ENCODE assay signal across 8 cellular contexts in the genomic region with DNA sequence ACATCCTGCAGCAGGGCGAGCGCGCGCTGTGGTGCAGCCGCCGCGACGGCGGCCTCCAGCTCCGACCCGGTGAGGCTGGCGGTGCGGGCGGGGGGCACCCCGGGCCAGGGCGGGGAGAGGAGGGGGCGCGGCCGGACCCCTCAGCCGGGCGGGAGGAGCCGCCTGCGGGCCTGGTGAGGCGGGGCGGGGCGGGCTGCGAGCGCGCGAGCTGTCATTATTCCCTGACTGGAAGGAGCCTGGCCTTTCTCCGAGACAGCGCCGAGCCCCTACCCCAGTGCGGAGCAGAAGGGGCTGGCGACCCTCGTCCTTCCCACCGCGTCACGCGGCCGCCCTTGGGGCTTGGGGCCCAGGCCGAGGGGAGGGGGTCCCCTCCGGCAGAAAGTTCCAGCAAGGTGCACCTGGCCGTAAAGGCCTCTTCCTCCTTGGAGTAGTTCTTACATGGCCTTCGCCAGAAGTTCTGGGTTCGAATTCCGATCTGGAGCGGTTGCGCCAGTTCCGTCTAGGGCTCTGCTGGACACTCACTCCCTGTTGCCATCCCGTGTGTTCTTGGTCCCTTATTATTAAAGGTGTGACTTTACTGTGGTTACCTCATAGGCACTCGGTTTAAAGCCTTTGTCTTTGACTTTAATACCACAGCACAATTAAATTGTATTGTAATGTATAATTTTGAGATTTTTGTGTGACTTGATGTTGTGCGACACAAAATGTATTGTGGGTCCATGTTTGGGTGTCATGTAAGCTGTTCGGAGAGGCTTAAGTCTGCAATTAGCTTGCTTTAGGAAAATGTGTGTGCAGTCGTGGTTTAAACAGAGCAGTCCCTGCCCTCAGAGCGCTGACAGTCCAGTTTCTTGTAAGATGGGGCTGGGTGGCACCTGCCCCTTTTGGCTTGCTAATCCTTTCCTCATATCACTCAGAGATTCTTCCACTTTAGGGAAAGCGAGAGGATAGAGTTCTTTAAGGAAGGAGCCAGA. TPM values are rescaled to one million over a fixed set of nuclear protein-coding genes. Genes with fewer than 3 reads are reported as not detected.
A peak's percentile ranks its signal among the peaks of the same experiment; 100 is the strongest.
DNase-seq lines count a peak whose midpoint lies in the region; ATAC-seq, FAIRE-seq and TF ChIP-seq lines count a peak whose summit lies in the region.

No MANE protein-coding gene starts in this region.

- CTCF ChIA-PET in HEK293T (lab: Yijun Ruan, JAX): interaction anchor here (0.9 to 1.7 kb wide), 3 partner anchors 11 to 40 kb away, joined by 3 to 9 read pairs (median 3); no protein-coding TSS in a partner anchor

- no peaks in the 10 kb centered on the region for H3K9me3 ChIP-seq in fibroblast of lung (ENCODE audit: control insufficient read depth, insufficient read depth, low read depth, low read length)
- no peaks in the 10 kb centered on the region for H3K9me3 ChIP-seq in pancreas

- peaks cover 5% of the 10 kb centered on the region for H3K79me2 ChIP-seq in fibroblast of lung (ENCODE audit: control insufficient read depth, insufficient read depth, low read length)

- H3K9ac ChIP-seq in fibroblast of lung (ENCODE audit: insufficient read depth, low read length): peak overlapping the region; percentile 58

- H3K36me3 ChIP-seq in fibroblast of lung (ENCODE audit: control insufficient read depth, insufficient read depth, low read length) (no peaks in the 10 kb centered on the region), pancreas (no peaks in the 10 kb centered on the region)

- no peak for FAIRE-seq in pancreas (lab: Jason Lieb, UNC)

- intact Hi-C loops in pancreas (cut with DNase I): no loop called here

- H3K27ac ChIP-seq in fibroblast of lung (ENCODE audit: insufficient read depth, low read length) (peak overlapping the region; percentile 34), pancreas (peak overlapping the region; percentile 49 to 82 (median 70))

- H3K27me3 ChIP-seq in fibroblast of lung (ENCODE audit: control insufficient read depth, insufficient read depth, low read length) (no peaks in the 10 kb centered on the region), pancreas (no peaks in the 10 kb centered on the region)

- H4K20me1 ChIP-seq in fibroblast of lung (ENCODE audit: control insufficient read depth, extremely low read depth, insufficient read depth, low read length): no peaks in the 10 kb centered on the region

- H3K4me1 ChIP-seq in fibroblast of lung (ENCODE audit: control insufficient read depth, extremely low read depth, insufficient read depth, low read length): peaks cover 8% of the 10 kb centered on the region
- peaks cover 0 to 6% (median 3%) of the 10 kb centered on the region in 3 donors for H3K4me1 ChIP-seq in pancreas

- in situ Hi-C loops in ACHN (cut with HindIII; ENCODE audit: low pct_ligation_motif_present, low pct_unique_long_range_greater_than_20kb, low sequenced_read_pairs): no loop called here

- TF ChIP-seq CTCF in fibroblast of lung (conservative IDR thresholded peaks at IDR 0.05 in 1 of 2, IDR thresholded peaks at IDR 0.05 in 1 of 2; ENCODE audit: low read depth in 1 of 2, low read length in 2 of 2) (no peak), pancreas (IDR thresholded peaks at IDR 0.05) (no peak)

- H3K4me3 ChIP-seq in fibroblast of lung (replicated peaks in 1 of 4; ENCODE audit: control extremely low read depth in 1 of 4, insufficient read depth in 1 of 4, low read depth in 3 of 4, low read length in 4 of 4) (peak overlapping the region; percentile 62 to 81 (median 78)), pancreas (peak overlapping the region; percentile 76 to 91 (median 84))

- DNase-seq in ACHN (peak; percentile 13), HEK293T (ENCODE audit: extremely low spot score) (peak; percentile 68), fibroblast of lung (ENCODE audit: low read depth in 2 of 2) (no peak), pancreas (peak in 2 of 6 donors; percentile 60 to 80)
- peak; percentile 40 to 43 for DNase-seq in activated CD4-positive, alpha-beta T cell treated with anti-CD3 and anti-CD28 coated beads for 4 hours

- ATAC-seq in pancreas: peak; percentile 4 to 35 (median 19)
- ATAC-seq in HG03175 (IDR thresholded peaks at IDR 0.05; ENCODE audit: unreplicated experiment): no peak
- no peak for ATAC-seq in GM21367 (IDR thresholded peaks at IDR 0.05; ENCODE audit: unreplicated experiment)
- no peak for ATAC-seq in HG03025 (IDR thresholded peaks at IDR 0.05; ENCODE audit: low FRiP score, unreplicated experiment)

- H3K4me2 ChIP-seq in fibroblast of lung (ENCODE audit: extremely low read depth, insufficient read depth, low read length): peak overlapping the region; percentile 84

- POLR2A ChIA-PET in HEK293T (lab: Yijun Ruan, JAX): interaction anchor here (0.6 to 3.7 kb wide), 20 partner anchors 8 to 171 kb away, joined by 3 to 37 read pairs (median 6); a partner anchor contains a TSS

- 11 to 20% methylated on average over 41 to 57 of the region's 57 CpGs for WGBS in pancreas, 2 donors

- H2AFZ ChIP-seq in fibroblast of lung (ENCODE audit: low read length): peak overlapping the region; percentile 65

TF ChIP-seq in HEK293T, 16 proteins besides CTCF, POLR2A, EP300 and RAD21:
- no peak for TF ChIP-seq SUZ12 (IDR thresholded peaks at IDR 0.05)
- TF ChIP-seq FOXM1 (IDR thresholded peaks at IDR 0.05; ENCODE audit: borderline replicate concordance): no peak
- no peak for TF ChIP-seq ZNF384 (IDR thresholded peaks at IDR 0.05)
- TF ChIP-seq TARDBP (IDR thresholded peaks at IDR 0.05): no peak
- no peak for TF ChIP-seq FOXA1 (IDR thresholded peaks at IDR 0.05)
- no peak for TF ChIP-seq SP1 (IDR thresholded peaks at IDR 0.05)
- no peak for TF ChIP-seq FOXK2 (IDR thresholded peaks at IDR 0.05)
- no peak for TF ChIP-seq HDGF (IDR thresholded peaks at IDR 0.05; ENCODE audit: borderline replicate concordance)
- TF ChIP-seq CTBP1 (IDR thresholded peaks at IDR 0.05; ENCODE audit: borderline replicate concordance): no peak
- no peak for TF ChIP-seq BHLHE40 (IDR thresholded peaks at IDR 0.05; ENCODE audit: borderline replicate concordance)
- TF ChIP-seq L3MBTL2 (conservative IDR thresholded peaks at IDR 0.05): no peak
- no peak for TF ChIP-seq ELF4 (IDR thresholded peaks at IDR 0.05)
- no peak for TF ChIP-seq LEF1 (IDR thresholded peaks at IDR 0.05; ENCODE audit: borderline replicate concordance)
- TF ChIP-seq NFRKB (IDR thresholded peaks at IDR 0.05): no peak
- TF ChIP-seq ARNT (IDR thresholded peaks at IDR 0.05): no peak
- TF ChIP-seq, protein P1, sequence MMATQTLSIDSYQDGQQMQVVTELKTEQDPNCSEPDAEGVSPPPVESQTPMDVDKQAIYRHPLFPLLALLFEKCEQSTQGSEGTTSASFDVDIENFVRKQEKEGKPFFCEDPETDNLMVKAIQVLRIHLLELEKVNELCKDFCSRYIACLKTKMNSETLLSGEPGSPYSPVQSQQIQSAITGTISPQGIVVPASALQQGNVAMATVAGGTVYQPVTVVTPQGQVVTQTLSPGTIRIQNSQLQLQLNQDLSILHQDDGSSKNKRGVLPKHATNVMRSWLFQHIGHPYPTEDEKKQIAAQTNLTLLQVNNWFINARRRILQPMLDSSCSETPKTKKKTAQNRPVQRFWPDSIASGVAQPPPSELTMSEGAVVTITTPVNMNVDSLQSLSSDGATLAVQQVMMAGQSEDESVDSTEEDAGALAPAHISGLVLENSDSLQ (IDR thresholded peaks at IDR 0.05): no peak

RNA-seq across cellular contexts. Expression of a gene that starts 0.7 kb away (rescaled TPM):
- total RNA-seq in fibroblast of lung: 18.5 and 23.3 TPM in 2 replicates
- polyA plus RNA-seq in fibroblast of lung: 15.0 and 19.0 TPM in 2 replicates
- polyA plus RNA-seq in fibroblast of lung (2012): 12.5 and 16.8 TPM in 2 replicates
- polyA minus RNA-seq in fibroblast of lung (ENCODE audit: low replicate concordance): 3.1 and 13.7 TPM in 2 replicates
- 1 to 10 TPM; 4.3 to 7.1 (median 4.7) TPM for total RNA-seq in pancreas
- polyA plus RNA-seq in pancreas: 10 to 100 TPM in 1 of 2 donors, 1 to 10 TPM in 1; 4.4 to 13.6 TPM

Comparison
In these comparisons a context has a peak if more than half of its experiments do, and no peak if none do; other contexts are left out.
1. DNase-seq: peak in ACHN (single experiment), HEK293T (single experiment) and activated CD4-positive, alpha-beta T cell treated with anti-CD3 and anti-CD28 coated beads for 4 hours (2 of 2); none in fibroblast of lung (0 of 2).
2. ATAC-seq: peak in pancreas (4 of 4); none in HG03175 (single experiment), GM21367 (single experiment) and HG03025 (single experiment).